19 cellular contexts compared by ENCODE assay signal in the genomic region with DNA sequence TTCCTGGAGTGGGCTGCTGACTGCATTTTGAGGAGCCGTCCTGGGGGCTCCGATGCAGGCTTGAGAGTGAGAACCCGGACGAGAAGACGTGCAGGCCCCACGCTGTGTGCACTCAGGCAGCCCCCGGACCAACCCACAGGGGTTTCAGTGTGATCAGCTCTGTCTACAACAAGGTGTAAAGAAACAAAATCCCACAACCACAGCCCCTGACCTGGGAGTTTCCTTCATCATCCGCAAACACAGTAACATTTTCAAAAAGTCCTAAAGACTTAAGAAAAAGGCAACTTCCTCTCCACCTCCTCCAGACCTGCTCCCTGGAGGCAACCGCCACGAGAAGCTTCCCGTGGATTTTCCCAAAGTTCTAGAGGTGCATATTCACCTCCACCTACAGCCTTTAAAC. TPM values are rescaled to one million over a fixed set of nuclear protein-coding genes. Genes with fewer than 3 reads are reported as not detected.
DNase-seq lines count a peak whose midpoint lies in the region; ATAC-seq and TF ChIP-seq lines count a peak whose summit lies in the region.
"Had no signal": no experiment of that assay in that cellular context is flagged by ENCODE, and none has a peak within 500 bp of the region (broad histone marks: within the 10 kb centered on the region; RNA-seq: fewer than 3 reads in every experiment).

No MANE protein-coding gene starts in this region.

- intact Hi-C loops in activated CD4-positive, alpha-beta T cell treated with anti-CD3 and anti-CD28 coated beads for 36 hours (cut with DNase I, micrococcal nuclease) = loop anchor here in 1 of 2 experiments (5.0 to 10.0 kb wide), 2 partner anchors 435 to 507 kb away; a partner anchor contains a TSS
- intact Hi-C loops in adrenal gland (cut with DNase I) = no loop called here

- no peaks in the 10 kb centered on the region for H3K36me3 Mint-ChIP-seq in activated CD4-positive, alpha-beta T cell treated with anti-CD3 and anti-CD28 coated beads for 36 hours (ENCODE audit: low read depth)
- no peaks in the 10 kb centered on the region for H3K36me3 Mint-ChIP-seq in activated naive CD8-positive, alpha-beta T cell treated with anti-CD3 and anti-CD28 coated beads, Interleukin-2, amount 50 U/mL, for 24 hours (ENCODE audit: low read depth)
- H3K36me3 Mint-ChIP-seq in stimulated activated naive B cell treated with anti-CD40 and anti-IgM and Interleukin-4, amounts not matched to agents 10 μg/mL and 1 μg/mL and 100 μg/mL, for 72 hours = peaks cover 0 to 2% of the 10 kb centered on the region in 2 donors
- H3K36me3 Mint-ChIP-seq: type B pancreatic cell had no signal

- H3K9ac ChIP-seq in neuronal stem cell (ENCODE audit: low read depth, low read length, poor library complexity) = no peak overlapping the region

- DNase-seq in activated CD4-positive, alpha-beta T cell treated with anti-CD3 and anti-CD28 coated beads for 36 hours = peak; percentile 26
- DNase-seq in activated CD4-positive, alpha-beta T cell treated with anti-CD3 and anti-CD28 coated beads for 48 hours = no peak
- peak; percentile 36 for DNase-seq in GM12865 (ENCODE audit: low read depth)
- DNase-seq in activated naive CD8-positive, alpha-beta T cell treated with anti-CD3 and anti-CD28 coated beads, Interleukin-2, amount 50 U/mL, for 24 hours = peak; percentile 50
- no peak for DNase-seq in neuronal stem cell (ENCODE audit: low spot score)
- DNase-seq in adrenal gland = no peak
- no peak for DNase-seq in stimulated activated naive B cell treated with anti-CD40 and anti-IgM and Interleukin-4, amounts not matched to agents 10 μg/mL and 1 μg/mL and 100 μg/mL, for 72 hours
- no peak for DNase-seq in stimulated activated CD4-positive, alpha-beta T cell treated with anti-CD3 and anti-CD28 coated beads, Interleukin-4, amount 100 ng/mL, for 4 hours
- DNase-seq: brain microvascular endothelial cell, colonic mucosa, H7, heart left ventricle, left ventricle myocardium superior, NCI-H526 treated with DMSO at 0.1 percent for 48 hours, right cardiac atrium, SHP77, stomach had no signal

- no peaks in the 10 kb centered on the region for H3K9me3 Mint-ChIP-seq in activated CD4-positive, alpha-beta T cell treated with anti-CD3 and anti-CD28 coated beads for 36 hours (ENCODE audit: low read depth)
- H3K9me3 Mint-ChIP-seq in activated naive CD8-positive, alpha-beta T cell treated with anti-CD3 and anti-CD28 coated beads, Interleukin-2, amount 50 U/mL, for 24 hours = no peaks in the 10 kb centered on the region
- no peaks in the 10 kb centered on the region for H3K9me3 Mint-ChIP-seq in stimulated activated naive B cell treated with anti-CD40 and anti-IgM and Interleukin-4, amounts not matched to agents 10 μg/mL and 1 μg/mL and 100 μg/mL, for 72 hours
- H3K9me3 Mint-ChIP-seq: type B pancreatic cell had no signal

- H3K27ac ChIP-seq in neuronal stem cell (replicated peaks; ENCODE audit: low read length) (no peak overlapping the region), adrenal gland (no peak overlapping the region)
- H3K27ac ChIP-seq: brain microvascular endothelial cell, colonic mucosa had no signal

- H3K9me3 ChIP-seq in neuronal stem cell (replicated peaks in 1 of 2; ENCODE audit: control insufficient read depth in 2 of 2, insufficient read depth in 1 of 2, low read depth in 1 of 2, low read length in 2 of 2) (no peaks in the 10 kb centered on the region), adrenal gland (replicated peaks in 1 of 3) (no peaks in the 10 kb centered on the region)
- H3K9me3 ChIP-seq: colonic mucosa, heart left ventricle, stomach had no signal

- TF ChIP-seq CTCF in GM12865 (IDR thresholded peaks at IDR 0.05; ENCODE audit: insufficient read depth, low read depth, low read length, missing control alignments) (no peak), adrenal gland (IDR thresholded peaks at IDR 0.05) (no peak)

- no peak overlapping the region for H3K18ac ChIP-seq in neuronal stem cell (ENCODE audit: low read length)

- H3K27me3 ChIP-seq in neuronal stem cell (ENCODE audit: control insufficient read depth in 3 of 3, insufficient read depth in 3 of 3, low read depth in 1 of 3, low read length in 3 of 3) (no peaks in the 10 kb centered on the region), adrenal gland (no peaks in the 10 kb centered on the region)
- H3K27me3 ChIP-seq: brain microvascular endothelial cell, colonic mucosa, heart left ventricle, stomach had no signal

- H3K27ac Mint-ChIP-seq in activated CD4-positive, alpha-beta T cell treated with anti-CD3 and anti-CD28 coated beads for 36 hours = peak overlapping the region; percentile 63
- H3K27ac Mint-ChIP-seq in activated naive CD8-positive, alpha-beta T cell treated with anti-CD3 and anti-CD28 coated beads, Interleukin-2, amount 50 U/mL, for 24 hours = peak overlapping the region; percentile 70
- H3K27ac Mint-ChIP-seq in stimulated activated naive B cell treated with anti-CD40 and anti-IgM and Interleukin-4, amounts not matched to agents 10 μg/mL and 1 μg/mL and 100 μg/mL, for 72 hours = no peak overlapping the region
- H3K27ac Mint-ChIP-seq: B cell had no signal

- H3K4me1 ChIP-seq in neuronal stem cell (ENCODE audit: control insufficient read depth in 2 of 2, insufficient read depth in 1 of 2, low read depth in 1 of 2, low read length in 2 of 2) (peaks cover 5 to 15% of the 10 kb centered on the region in 2 donors), adrenal gland (replicated peaks in 1 of 2) (no peaks in the 10 kb centered on the region)
- H3K4me1 ChIP-seq: colonic mucosa had no signal

- no peak overlapping the region for H4K91ac ChIP-seq in neuronal stem cell (ENCODE audit: low read depth, low read length, poor library complexity)

- TF ChIP-seq POLR2A in adrenal gland (IDR thresholded peaks at IDR 0.05) = no peak

- H3K36me3 ChIP-seq in neuronal stem cell (replicated peaks in 1 of 2; ENCODE audit: control insufficient read depth in 2 of 2, insufficient read depth in 2 of 2, low read length in 2 of 2) (no peaks in the 10 kb centered on the region), adrenal gland (replicated peaks in 1 of 2) (no peaks in the 10 kb centered on the region)
- H3K36me3 ChIP-seq: brain microvascular endothelial cell, colonic mucosa, heart left ventricle, stomach had no signal

- H2AK5ac ChIP-seq in neuronal stem cell (ENCODE audit: low read depth, low read length) = no peak overlapping the region

- H3K4me3 Mint-ChIP-seq in activated CD4-positive, alpha-beta T cell treated with anti-CD3 and anti-CD28 coated beads for 36 hours = no peak overlapping the region
- H3K4me3 Mint-ChIP-seq in activated naive CD8-positive, alpha-beta T cell treated with anti-CD3 and anti-CD28 coated beads, Interleukin-2, amount 50 U/mL, for 24 hours = peak overlapping the region; percentile 26
- no peak overlapping the region for H3K4me3 Mint-ChIP-seq in stimulated activated naive B cell treated with anti-CD40 and anti-IgM and Interleukin-4, amounts not matched to agents 10 μg/mL and 1 μg/mL and 100 μg/mL, for 72 hours
- H3K4me3 Mint-ChIP-seq: B cell had no signal

- no peak overlapping the region for H2BK12ac ChIP-seq in neuronal stem cell (ENCODE audit: low read length)

- no CpG with 5 or more reads among the region's 11 CpGs for WGBS in neuronal stem cell (ENCODE audit: extremely low coverage in 2 of 2, insufficient read length in 2 of 2, insufficient replicate concordance in 1 of 2), 2 donors
- WGBS in adrenal gland, 4 donors = 59 to 82% (median 77%) methylated on average over 8 to 11 of the region's 11 CpGs

- H2BK15ac ChIP-seq in neuronal stem cell (ENCODE audit: low read length) = no peak overlapping the region

- H3K23ac ChIP-seq in neuronal stem cell (ENCODE audit: low read depth, low read length, poor library complexity) = no peak overlapping the region

- no peak overlapping the region for H2BK120ac ChIP-seq in neuronal stem cell (ENCODE audit: low read depth, low read length)

- H4K8ac ChIP-seq in neuronal stem cell (ENCODE audit: low read depth, low read length) = no peak overlapping the region

- H3K4me3 ChIP-seq in GM12865 (ENCODE audit: low read depth, low read length) (no peak overlapping the region), neuronal stem cell (ENCODE audit: low read length in 2 of 2) (no peak overlapping the region), adrenal gland (no peak overlapping the region)
- H3K4me3 ChIP-seq: colonic mucosa, heart left ventricle, stomach had no signal

- H3K4me1 Mint-ChIP-seq in activated CD4-positive, alpha-beta T cell treated with anti-CD3 and anti-CD28 coated beads for 36 hours = peaks cover 51% of the 10 kb centered on the region
- H3K4me1 Mint-ChIP-seq in activated naive CD8-positive, alpha-beta T cell treated with anti-CD3 and anti-CD28 coated beads, Interleukin-2, amount 50 U/mL, for 24 hours = peaks cover 53% of the 10 kb centered on the region
- H3K4me1 Mint-ChIP-seq in stimulated activated naive B cell treated with anti-CD40 and anti-IgM and Interleukin-4, amounts not matched to agents 10 μg/mL and 1 μg/mL and 100 μg/mL, for 72 hours = peaks cover 6 to 7% of the 10 kb centered on the region in 2 donors

- no peak for ATAC-seq in activated CD4-positive, alpha-beta T cell treated with anti-CD3 and anti-CD28 coated beads for 36 hours
- peak; percentile 13 for ATAC-seq in activated naive CD8-positive, alpha-beta T cell treated with anti-CD3 and anti-CD28 coated beads, Interleukin-2, amount 50 U/mL, for 24 hours
- ATAC-seq in stimulated activated naive B cell treated with anti-CD40 and anti-IgM and Interleukin-4, amounts not matched to agents 10 μg/mL and 1 μg/mL and 100 μg/mL, for 72 hours (replicated peaks) = no peak
- ATAC-seq: heart left ventricle, left ventricle myocardium superior, right cardiac atrium had no signal

- no peak overlapping the region for H3K14ac ChIP-seq in neuronal stem cell (ENCODE audit: low read length)

- no peaks in the 10 kb centered on the region for H3K79me1 ChIP-seq in neuronal stem cell (ENCODE audit: low read depth, low read length)

- no peaks in the 10 kb centered on the region for H3K27me3 Mint-ChIP-seq in activated CD4-positive, alpha-beta T cell treated with anti-CD3 and anti-CD28 coated beads for 36 hours
- no peaks in the 10 kb centered on the region for H3K27me3 Mint-ChIP-seq in activated naive CD8-positive, alpha-beta T cell treated with anti-CD3 and anti-CD28 coated beads, Interleukin-2, amount 50 U/mL, for 24 hours
- no peaks in the 10 kb centered on the region for H3K27me3 Mint-ChIP-seq in stimulated activated naive B cell treated with anti-CD40 and anti-IgM and Interleukin-4, amounts not matched to agents 10 μg/mL and 1 μg/mL and 100 μg/mL, for 72 hours
- H3K27me3 Mint-ChIP-seq: B cell, type B pancreatic cell had no signal

- CTCF ChIA-PET in activated CD4-positive, alpha-beta T cell treated with anti-CD3 and anti-CD28 coated beads for 36 hours (lab: Charles Lee) = interaction anchor here (1.1 to 1.6 kb wide), 8 partner anchors 8 to 206 kb away, joined by 3 to 7 read pairs (median 4); no protein-coding TSS in a partner anchor

- H2AFZ ChIP-seq in neuronal stem cell (ENCODE audit: low read length) = peak overlapping the region; percentile 75

- no peak overlapping the region for H2BK5ac ChIP-seq in neuronal stem cell (ENCODE audit: low read length)

- H3K4ac ChIP-seq in neuronal stem cell (ENCODE audit: low read length) = no peak overlapping the region

- H3K4me2 ChIP-seq in neuronal stem cell (ENCODE audit: insufficient read depth, low read length, poor library complexity, severe bottlenecking) = no peak overlapping the region

- POLR2A ChIA-PET in activated CD4-positive, alpha-beta T cell treated with anti-CD3 and anti-CD28 coated beads for 36 hours (lab: Charles Lee) = no interaction called here

RNA-seq across cellular contexts. Expression of a gene that starts 15.4 kb away (rescaled TPM):
- total RNA-seq in activated CD4-positive, alpha-beta T cell treated with anti-CD3 and anti-CD28 coated beads for 36 hours = 10 to 100 TPM in 1 of 2 experiments, 1 to 10 TPM in 1; 8.9 to 10.6 TPM
- polyA plus RNA-seq in neuronal stem cell (2013, experiment 1 of 2) = 8.0 TPM
- 8.4 TPM for polyA plus RNA-seq in neuronal stem cell (2013, experiment 2 of 2)
- total RNA-seq in adrenal gland = 10 to 100 TPM in 2 of 8 donors, 1 to 10 TPM in 6; 3.6 to 14.1 (median 7.3) TPM
- polyA plus RNA-seq in adrenal gland = 1 to 10 TPM; 3.8 to 4.2 (median 4.2) TPM

Comparison
In these comparisons a context has a peak if more than half of its experiments do, and no peak if none do; other contexts are left out.
1. DNase-seq: peak in activated CD4-positive, alpha-beta T cell treated with anti-CD3 and anti-CD28 coated beads for 36 hours (single experiment), GM12865 (single experiment) and activated naive CD8-positive, alpha-beta T cell treated with anti-CD3 and anti-CD28 coated beads, Interleukin-2, amount 50 U/mL, for 24 hours (single experiment); none in activated CD4-positive, alpha-beta T cell treated with anti-CD3 and anti-CD28 coated beads for 48 hours (single experiment), neuronal stem cell (single experiment), adrenal gland (0 of 7), stimulated activated naive B cell treated with anti-CD40 and anti-IgM and Interleukin-4, amounts not matched to agents 10 μg/mL and 1 μg/mL and 100 μg/mL, for 72 hours (single experiment) and stimulated activated CD4-positive, alpha-beta T cell treated with anti-CD3 and anti-CD28 coated beads, Interleukin-4, amount 100 ng/mL, for 4 hours (0 of 2).